In the genomic region with DNA sequence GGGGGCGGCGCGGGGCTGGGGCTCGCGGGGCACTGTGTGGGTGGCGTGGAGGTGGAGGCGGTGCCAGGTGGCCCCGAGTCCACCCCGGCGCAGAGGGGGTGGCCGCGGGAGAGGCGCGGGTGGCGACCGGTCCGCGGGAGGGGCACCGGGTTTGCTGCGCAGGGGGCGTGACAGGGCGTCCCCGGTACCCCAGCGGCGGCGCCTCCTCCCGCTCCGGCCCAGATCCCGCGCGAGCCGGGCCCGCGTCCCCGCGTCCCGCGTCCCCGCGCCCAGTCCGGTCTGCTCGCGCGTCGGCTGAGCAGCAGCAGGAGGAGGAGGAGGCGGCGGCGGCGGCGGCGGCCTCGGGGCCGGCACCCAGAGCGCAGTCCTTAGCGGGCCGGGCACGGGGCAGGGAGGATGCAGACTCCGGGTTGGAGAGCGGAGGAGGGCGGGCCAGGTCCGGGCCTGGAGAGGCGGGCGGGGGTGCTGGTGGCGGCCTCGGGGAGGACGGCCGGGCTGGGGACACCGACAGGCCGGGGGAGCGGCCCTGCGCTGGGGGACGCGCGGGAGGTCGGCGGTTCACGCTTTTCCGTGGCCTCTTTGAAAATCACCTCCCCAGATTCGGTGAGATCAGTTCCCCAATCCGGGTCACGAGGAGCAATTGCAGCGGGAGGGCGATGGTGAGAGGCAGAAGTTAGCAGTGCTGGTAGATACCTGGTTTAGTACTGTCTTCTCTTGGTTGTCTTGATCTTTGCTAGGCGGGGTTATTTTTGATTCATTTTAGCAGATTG, we compare ENCODE assay signal across 8 cellular contexts. TPM values are rescaled to one million over a fixed set of nuclear protein-coding genes. Genes with fewer than 3 reads are reported as not detected.
DNase-seq lines count a peak whose midpoint lies in the region; ATAC-seq and TF ChIP-seq lines count a peak whose summit lies in the region.

No MANE protein-coding gene starts in this region.

- H3K4me3 ChIP-seq in NT2/D1 (ENCODE audit: insufficient read length, low read depth) (peak overlapping the region; percentile 84), aorta (ENCODE audit: low read length in 2 of 2) (peak overlapping the region; percentile 64 to 75)

- H3K36me3 Mint-ChIP-seq in activated naive CD4-positive, alpha-beta T cell treated with anti-CD3 and anti-CD28 coated beads, Interleukin-2, amount 10 ng/mL, durations not matched to agents 7 days and 5 days: no peaks in the 10 kb centered on the region

- intact Hi-C loops in aorta (cut with DNase I): loop anchor here (1.0 to 5.0 kb wide), 6 partner anchors 37 to 126 kb away; no protein-coding TSS in a partner anchor

- peaks cover 76% of the 10 kb centered on the region for H3K27me3 Mint-ChIP-seq in activated naive CD4-positive, alpha-beta T cell treated with anti-CD3 and anti-CD28 coated beads, Interleukin-2, amount 10 ng/mL, durations not matched to agents 7 days and 5 days

- no peaks in the 10 kb centered on the region for H3K9me3 ChIP-seq in NT2/D1 (ENCODE audit: insufficient read depth, low read length)
- no peaks in the 10 kb centered on the region for H3K9me3 ChIP-seq in aorta (ENCODE audit: control insufficient read depth, low read length)

- H3K4me1 Mint-ChIP-seq in activated naive CD4-positive, alpha-beta T cell treated with anti-CD3 and anti-CD28 coated beads, Interleukin-2, amount 10 ng/mL, durations not matched to agents 7 days and 5 days: peaks cover 13% of the 10 kb centered on the region

- peak overlapping the region; percentile 91 for H3K9ac ChIP-seq in NT2/D1 (ENCODE audit: insufficient read length, low read depth)

- H3K4me1 ChIP-seq in NT2/D1 (ENCODE audit: insufficient read depth, insufficient read length): no peaks in the 10 kb centered on the region
- peaks cover 0 to 12% of the 10 kb centered on the region in 2 donors for H3K4me1 ChIP-seq in aorta (ENCODE audit: control insufficient read depth in 1 of 2, insufficient read depth in 2 of 2, low read length in 2 of 2)

- CTCF ChIA-PET in activated naive CD4-positive, alpha-beta T cell treated with anti-CD3 and anti-CD28 coated beads, Interleukin-2, amount 10 ng/mL, durations not matched to agents 7 days and 5 days (lab: Charles Lee): interaction anchor here (0.6 to 0.9 kb wide), 2 partner anchors 125 to 510 kb away, joined by 3 read pairs; no protein-coding TSS in a partner anchor

- H3K27ac Mint-ChIP-seq in activated naive CD4-positive, alpha-beta T cell treated with anti-CD3 and anti-CD28 coated beads, Interleukin-2, amount 10 ng/mL, durations not matched to agents 7 days and 5 days: no peak overlapping the region

- TF ChIP-seq CTCF in GM20000 (IDR thresholded peaks at IDR 0.05; ENCODE audit: extremely low read depth, missing control alignments): no peak

- peaks cover 20% of the 10 kb centered on the region for H3K36me3 ChIP-seq in NT2/D1 (ENCODE audit: insufficient read depth, insufficient read length, low read length)
- H3K36me3 ChIP-seq in aorta (ENCODE audit: control insufficient read depth in 1 of 2, insufficient read depth in 2 of 2, low read length in 1 of 2): no peaks in the 10 kb centered on the region

- H3K9me3 Mint-ChIP-seq in activated naive CD4-positive, alpha-beta T cell treated with anti-CD3 and anti-CD28 coated beads, Interleukin-2, amount 10 ng/mL, durations not matched to agents 7 days and 5 days: no peaks in the 10 kb centered on the region

- H3K27ac ChIP-seq in aorta (ENCODE audit: low read depth in 1 of 2, low read length in 2 of 2): peak overlapping the region; percentile 78 to 81

- H3K27me3 ChIP-seq in NT2/D1 (ENCODE audit: insufficient read depth, insufficient read length) (no peaks in the 10 kb centered on the region), aorta (ENCODE audit: control insufficient read depth in 1 of 2, insufficient read depth in 2 of 2, low read length in 1 of 2) (no peaks in the 10 kb centered on the region)

- 0 to 1% methylated on average over 60 to 84 of the region's 84 CpGs for WGBS in aorta, 2 donors

- peak; percentile 80 for ATAC-seq in HG03575 (IDR thresholded peaks at IDR 0.05; ENCODE audit: extremely low read depth, insufficient number of reproducible peaks, low FRiP score, unreplicated experiment)
- ATAC-seq in aorta (ENCODE audit: low FRiP score): peak; percentile 64

- peak; percentile 52 for DNase-seq in DMS79 (lab: John Stamatoyannopoulos, UW)
- DNase-seq in GM20000 (ENCODE audit: low spot score): peak; percentile 87
- no peak for DNase-seq in NT2/D1 (ENCODE audit: low read depth, low spot score)
- peak; percentile 38 for DNase-seq in activated naive CD4-positive, alpha-beta T cell treated with anti-CD3 and anti-CD28 coated beads, Interleukin-2, amount 10 ng/mL, durations not matched to agents 7 days and 5 days
- DNase-seq in globus pallidus (ENCODE audit: low spot score): peak; percentile 48
- peak in 54 of 56 donors; percentile 6 to 87 (median 51) for DNase-seq in nucleus accumbens (lab: John Stamatoyannopoulos, UW)
- DNase-seq in aorta: peak; percentile 72 to 89

- peak overlapping the region; percentile 74 for H3K4me3 Mint-ChIP-seq in activated naive CD4-positive, alpha-beta T cell treated with anti-CD3 and anti-CD28 coated beads, Interleukin-2, amount 10 ng/mL, durations not matched to agents 7 days and 5 days

RNA-seq across cellular contexts. Expression of gene TRIO, which starts 1.6 kb away (rescaled TPM):
- total RNA-seq in aorta: 100 to 1,000 TPM; 346 to 374 TPM
- polyA plus RNA-seq in aorta: 10 to 100 TPM; 22.0 to 36.7 TPM
